ENCODE assay signal across 22 cellular contexts in the genomic region with DNA sequence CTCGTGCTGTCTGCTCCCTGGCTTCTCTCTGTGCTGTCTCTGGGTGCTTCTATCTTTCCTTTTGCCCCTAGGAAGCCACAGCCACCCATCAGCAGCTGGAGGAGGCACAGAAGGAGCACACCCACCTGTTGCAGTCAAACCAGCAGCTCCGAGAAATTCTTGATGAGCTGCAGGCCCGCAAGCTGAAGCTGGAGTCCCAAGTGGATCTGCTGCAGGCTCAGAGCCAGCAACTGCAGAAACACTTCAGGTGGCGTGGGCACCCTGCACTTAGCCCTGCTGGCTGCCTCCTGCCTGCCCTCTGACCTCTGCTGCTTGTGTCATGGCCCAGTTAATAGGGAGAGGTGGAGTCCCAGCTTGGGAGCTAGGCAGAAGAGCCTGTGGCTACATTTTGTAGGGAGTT.
"Had no signal": no experiment of that assay in that cellular context is flagged by ENCODE, and none has a peak within 500 bp of the region (broad histone marks: within the 10 kb centered on the region; RNA-seq: fewer than 3 reads in every experiment).

No MANE protein-coding gene starts in this region.

- H3K36me3 Mint-ChIP-seq: natural killer cell had no signal

- H3K27me3 Mint-ChIP-seq: stimulated activated memory B cell treated with anti-CD40 and anti-IgM and Interleukin-4, amounts not matched to agents 10 μg/mL and 1 μg/mL and 100 μg/mL, for 72 hours had no signal

- H3K9me3 ChIP-seq: pancreas, prostate gland, right lobe of liver, thoracic aorta had no signal

- H3K4me3 ChIP-seq: esophagus squamous epithelium, gastroesophageal sphincter, left ventricle myocardium inferior, mucosa of descending colon, pancreas, prostate gland, right lobe of liver, stomach, thoracic aorta, transverse colon had no signal

- H3K4me3 Mint-ChIP-seq: natural killer cell; neural crest cell; stimulated activated memory B cell treated with anti-CD40 and anti-IgM and Interleukin-4, amounts not matched to agents 10 μg/mL and 1 μg/mL and 100 μg/mL, for 72 hours had no signal

- H3K4me1 ChIP-seq: esophagus squamous epithelium, gastroesophageal sphincter, left ventricle myocardium inferior, pancreas, prostate gland, right lobe of liver, stomach, transverse colon had no signal

- H3K27ac ChIP-seq: esophagus squamous epithelium, gastroesophageal sphincter, left ventricle myocardium inferior, pancreas, prostate gland, right lobe of liver, stomach, thoracic aorta, transverse colon had no signal

- ATAC-seq: gastroesophageal sphincter; mucosa of descending colon; natural killer cell; pancreas; stimulated activated memory B cell treated with anti-CD40 and anti-IgM and Interleukin-4, amounts not matched to agents 10 μg/mL and 1 μg/mL and 100 μg/mL, for 72 hours had no signal

- H3K9me3 Mint-ChIP-seq: natural killer cell had no signal

- H3K27ac Mint-ChIP-seq: natural killer cell; stimulated activated memory B cell treated with anti-CD40 and anti-IgM and Interleukin-4, amounts not matched to agents 10 μg/mL and 1 μg/mL and 100 μg/mL, for 72 hours had no signal

- DNase-seq: cerebellar nuclear complex; dermis blood vessel endothelial cell; esophagus squamous epithelium; foreskin fibroblast; glutamatergic neuron; islet precursor cell; left ventricle myocardium inferior; mucosa of descending colon; natural killer cell; retina; small intestine; stimulated activated CD4-positive, alpha-beta T cell treated with anti-CD3 and anti-CD28 coated beads, Interleukin-4, amount 100 ng/mL, for 1 hour; stomach; substantia nigra; transverse colon had no signal

- H3K27me3 ChIP-seq: esophagus squamous epithelium, gastroesophageal sphincter, pancreas, right lobe of liver, stomach, transverse colon had no signal
